Comparison of ENCODE assay signal across 17 cellular contexts in the genomic region with DNA sequence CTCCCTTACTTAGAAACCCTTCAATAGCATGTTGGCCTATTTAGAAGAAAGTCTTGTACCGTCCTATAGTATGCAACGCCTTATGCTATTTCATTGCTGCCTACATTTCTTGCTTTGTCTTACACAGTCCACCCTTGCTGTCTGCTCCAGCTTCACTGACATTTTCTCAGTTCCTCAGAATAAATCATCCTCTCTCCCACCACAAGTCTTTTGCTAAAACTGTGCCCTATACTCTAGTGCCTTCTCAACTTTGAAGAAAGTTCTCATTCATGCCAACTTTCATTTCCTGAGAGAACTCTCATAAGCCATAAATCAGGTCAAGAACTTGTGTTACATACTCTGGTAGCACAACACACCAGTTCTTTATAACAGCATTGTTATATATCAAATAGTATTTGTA. TPM values are rescaled to one million over a fixed set of nuclear protein-coding genes. Genes with fewer than 3 reads are reported as not detected.
DNase-seq lines count a peak whose midpoint lies in the region; ATAC-seq, FAIRE-seq and TF ChIP-seq lines count a peak whose summit lies in the region.
"Had no signal": no experiment of that assay in that cellular context is flagged by ENCODE, and none has a peak within 500 bp of the region (broad histone marks: within the 10 kb centered on the region; RNA-seq: fewer than 3 reads in every experiment).

No MANE protein-coding gene starts in this region.

- H3K4me3 ChIP-seq in subcutaneous abdominal adipose tissue (ENCODE audit: low read depth in 1 of 5, low read length in 5 of 5) (peak overlapping the region in 1 of 5 donors; percentile 32), small intestine (ENCODE audit: low read depth in 1 of 2, low read length in 2 of 2) (no peak overlapping the region)
- H3K4me3 ChIP-seq: skin epidermis had no signal

- H3K36me3 Mint-ChIP-seq in type B pancreatic cell = no peaks in the 10 kb centered on the region
- H3K36me3 Mint-ChIP-seq: mesothelial cell of epicardium had no signal

- ATAC-seq in GM19372 (IDR thresholded peaks at IDR 0.05; ENCODE audit: low read depth, unreplicated experiment) (peak; percentile 74), HG02884 (IDR thresholded peaks at IDR 0.05; ENCODE audit: unreplicated experiment) (peak; percentile 68), HG03521 (IDR thresholded peaks at IDR 0.05; ENCODE audit: unreplicated experiment) (peak; percentile 69)
- ATAC-seq: activated naive CD8-positive, alpha-beta T cell treated with anti-CD3 and anti-CD28 coated beads, Interleukin-2, amount 50 U/mL, for 24 hours; HCT116; SK-N-SH treated with all-trans-retinoic acid at 6 μM for 48 hours had no signal

- peaks cover 0 to 1% (median 0%) of the 10 kb centered on the region in 5 donors for H3K9me3 ChIP-seq in subcutaneous abdominal adipose tissue (ENCODE audit: control insufficient read depth in 5 of 5, low read length in 5 of 5)
- no peaks in the 10 kb centered on the region for H3K9me3 ChIP-seq in small intestine (ENCODE audit: control insufficient read depth, low read depth)

- TF ChIP-seq CTCF in type B pancreatic cell (conservative IDR thresholded peaks at IDR 0.05) = no peak

- no peaks in the 10 kb centered on the region for H3K9me3 Mint-ChIP-seq in type B pancreatic cell

- 70 to 90% (median 87%) methylated on average over 2 of the region's 2 CpGs for WGBS in small intestine, 3 donors

- FAIRE-seq in small intestine (lab: Jason Lieb, UNC) = no peak

- H3K4me1 ChIP-seq in subcutaneous abdominal adipose tissue (ENCODE audit: control insufficient read depth in 5 of 5, insufficient read depth in 5 of 5, low read length in 5 of 5) (peaks cover 0 to 19% (median 4%) of the 10 kb centered on the region in 5 donors), small intestine (ENCODE audit: control insufficient read depth in 2 of 2, insufficient read depth in 1 of 2, low read depth in 1 of 2, low read length in 1 of 2) (no peaks in the 10 kb centered on the region)

- H3K4me3 Mint-ChIP-seq in type B pancreatic cell = no peak overlapping the region
- H3K4me3 Mint-ChIP-seq: activated naive CD8-positive, alpha-beta T cell treated with anti-CD3 and anti-CD28 coated beads, Interleukin-2, amount 50 U/mL, for 24 hours; mesothelial cell of epicardium; nephron had no signal

- no peaks in the 10 kb centered on the region for H3K4me1 Mint-ChIP-seq in type B pancreatic cell (ENCODE audit: unreplicated experiment)
- H3K4me1 Mint-ChIP-seq: activated naive CD8-positive, alpha-beta T cell treated with anti-CD3 and anti-CD28 coated beads, Interleukin-2, amount 50 U/mL, for 24 hours; nephron had no signal

- no peak overlapping the region for H3K27ac Mint-ChIP-seq in type B pancreatic cell
- H3K27ac Mint-ChIP-seq: activated naive CD8-positive, alpha-beta T cell treated with anti-CD3 and anti-CD28 coated beads, Interleukin-2, amount 50 U/mL, for 24 hours; mesothelial cell of epicardium; nephron had no signal

- no peaks in the 10 kb centered on the region for H3K36me3 ChIP-seq in subcutaneous abdominal adipose tissue (ENCODE audit: control insufficient read depth in 5 of 5, insufficient read depth in 5 of 5, low read length in 5 of 5)
- H3K36me3 ChIP-seq in small intestine (ENCODE audit: control insufficient read depth in 2 of 2, insufficient read depth in 2 of 2, low read length in 2 of 2) = no peaks in the 10 kb centered on the region

- H3K27ac ChIP-seq in subcutaneous abdominal adipose tissue (ENCODE audit: low read depth, low read length) (peak overlapping the region; percentile 76), small intestine (ENCODE audit: low read depth in 1 of 2, low read length in 1 of 2) (no peak overlapping the region)
- H3K27ac ChIP-seq: skin epidermis had no signal

- H3K27me3 ChIP-seq in subcutaneous abdominal adipose tissue (ENCODE audit: control insufficient read depth in 5 of 5, insufficient read depth in 4 of 5, low read length in 5 of 5) (no peaks in the 10 kb centered on the region), small intestine (ENCODE audit: control insufficient read depth in 2 of 2, insufficient read depth in 2 of 2, low read length in 2 of 2) (no peaks in the 10 kb centered on the region)

- no peaks in the 10 kb centered on the region for H3K27me3 Mint-ChIP-seq in type B pancreatic cell
- H3K27me3 Mint-ChIP-seq: activated naive CD8-positive, alpha-beta T cell treated with anti-CD3 and anti-CD28 coated beads, Interleukin-2, amount 50 U/mL, for 24 hours had no signal

- DNase-seq in NCI-H446 treated with DMSO at 0.1 percent for 48 hours (lab: John Stamatoyannopoulos, UW) = no peak
- DNase-seq in type B pancreatic cell (ENCODE audit: extremely low spot score, unreplicated experiment) = no peak
- no peak for DNase-seq in small intestine
- DNase-seq: activated CD4-positive, CD25-positive, alpha-beta regulatory T cell treated with anti-CD3 and anti-CD28 coated beads, Interleukin-2, amount 50 U/mL, for 72 hours; activated naive CD8-positive, alpha-beta T cell treated with anti-CD3 and anti-CD28 coated beads, Interleukin-2, amount 50 U/mL, for 24 hours; NCI-H1436 treated with DMSO at 0.1 percent for 48 hours; stimulated activated CD4-positive, alpha-beta T cell treated with anti-CD3 and anti-CD28 coated beads, Interleukin-4, amount 100 ng/mL, for 4 hours; T-helper 9 cell had no signal

- no peak overlapping the region for H3K9ac ChIP-seq in subcutaneous abdominal adipose tissue (ENCODE audit: low read length in 5 of 5)

RNA-seq across cellular contexts. Expression of gene COL3A1, which starts 54.3 kb away (rescaled TPM):
- 282 and 1,124 TPM in 2 replicates for total RNA-seq in type B pancreatic cell (ENCODE audit: low replicate concordance)
- 100 to 1,000 TPM in 1 of 3 donors, 10 to 100 TPM in 1, 1 to 10 TPM in 1; 2.0 to 105 (median 14.3) TPM for polyA plus RNA-seq in small intestine
